Comparison of ENCODE assay signal across 1 cellular context in genomic region chr19:20999731-21000352, GRCh38.
TF ChIP-seq lines count a peak whose summit lies in the region.

No MANE protein-coding gene starts in this region.

TF ChIP-seq in GM12878, 131 proteins besides CTCF, POLR2A, EP300 and RAD21 (continued from another document and continues in another):
- peak; percentile 62 for TF ChIP-seq SKIL (IDR thresholded peaks at IDR 0.05; ENCODE audit: low read depth, poor library complexity, severe bottlenecking)
- peak; percentile 31; the same call in 1 of the 2 replicates for TF ChIP-seq RELB (IDR thresholded peaks at IDR 0.05; ENCODE audit: low read depth)
- peak; percentile 85 for TF ChIP-seq NKRF (conservative IDR thresholded peaks at IDR 0.05)
- no peak for TF ChIP-seq E4F1 (IDR thresholded peaks at IDR 0.05; ENCODE audit: borderline replicate concordance, partially characterized antibody)
- no peak for TF ChIP-seq RCOR1 (conservative IDR thresholded peaks at IDR 0.05; ENCODE audit: low read depth, low read length)
- no peak for TF ChIP-seq SUPT20H (IDR thresholded peaks at IDR 0.05; ENCODE audit: borderline replicate concordance, control insufficient read depth, low read depth, low read length)
- TF ChIP-seq E2F4 (IDR thresholded peaks at IDR 0.05; ENCODE audit: low read depth, low read length), result peak; percentile 90
- TF ChIP-seq IKZF2 (IDR thresholded peaks at IDR 0.05), result no peak
- peak; percentile 95 for TF ChIP-seq CHD2 (IDR thresholded peaks at IDR 0.05; ENCODE audit: borderline replicate concordance, low read depth, low read length)
- TF ChIP-seq HDAC2 (IDR thresholded peaks at IDR 0.05), result no peak
- no peak for TF ChIP-seq MLLT1 (IDR thresholded peaks at IDR 0.05)
- TF ChIP-seq POU2F2 (IDR thresholded peaks at IDR 0.05; ENCODE audit: borderline replicate concordance, low read depth, low read length), result 0 out of 3 replicates have a peak, but pooled peaks have one; percentile 27
- TF ChIP-seq CEBPB (IDR thresholded peaks at IDR 0.05; ENCODE audit: borderline replicate concordance in 1 of 2, low read depth in 2 of 2, low read length in 2 of 2), result no peak
- TF ChIP-seq SP1 (IDR thresholded peaks at IDR 0.05; ENCODE audit: low read depth, low read length), result peak; percentile 97
- TF ChIP-seq SPI1 (IDR thresholded peaks at IDR 0.05; ENCODE audit: borderline replicate concordance, insufficient read depth, low read depth, low read length), result peak; percentile 24; the same call in 1 of the 2 replicates
- no peak for TF ChIP-seq NFXL1 (IDR thresholded peaks at IDR 0.05; ENCODE audit: borderline replicate concordance)
- peak; percentile 77; the same call in 1 of the 2 replicates for TF ChIP-seq MXI1 (IDR thresholded peaks at IDR 0.05; ENCODE audit: low read depth, low read length)
- TF ChIP-seq CBX3 (IDR thresholded peaks at IDR 0.05; ENCODE audit: borderline replicate concordance, low read depth), result no peak
- no peak for TF ChIP-seq BRCA1 (IDR thresholded peaks at IDR 0.05; ENCODE audit: low read depth, low read length)
- no peak for TF ChIP-seq JUND (IDR thresholded peaks at IDR 0.05; ENCODE audit: low read depth, low read length)
- peak; percentile 86 for TF ChIP-seq CEBPZ (IDR thresholded peaks at IDR 0.05; ENCODE audit: low read depth, low read length)
- peak; percentile 99 for TF ChIP-seq PKNOX1 (IDR thresholded peaks at IDR 0.05)
- TF ChIP-seq SMC3 (IDR thresholded peaks at IDR 0.05; ENCODE audit: borderline replicate concordance, low read length), result no peak
- TF ChIP-seq ZBTB4 (CRISPR knock-in tag; IDR thresholded peaks at IDR 0.05), result no peak
- peak; percentile 91 for TF ChIP-seq DPF2 (IDR thresholded peaks at IDR 0.05)
- TF ChIP-seq ATF7 (IDR thresholded peaks at IDR 0.05; ENCODE audit: low read depth), result no peak
- peak; percentile 75 for TF ChIP-seq IRF3 (IDR thresholded peaks at IDR 0.05)
- TF ChIP-seq E2F8 (IDR thresholded peaks at IDR 0.05; ENCODE audit: low read depth, partially characterized antibody), result no peak
- no peak for TF ChIP-seq RELA (IDR thresholded peaks at IDR 0.05; ENCODE audit: borderline replicate concordance, partially characterized antibody)
- TF ChIP-seq FOS (IDR thresholded peaks at IDR 0.05; ENCODE audit: borderline replicate concordance, extremely low read depth, insufficient read length), result peak; percentile 42
